Comparison of ENCODE assay signal across 1 cellular context in the genomic region with DNA sequence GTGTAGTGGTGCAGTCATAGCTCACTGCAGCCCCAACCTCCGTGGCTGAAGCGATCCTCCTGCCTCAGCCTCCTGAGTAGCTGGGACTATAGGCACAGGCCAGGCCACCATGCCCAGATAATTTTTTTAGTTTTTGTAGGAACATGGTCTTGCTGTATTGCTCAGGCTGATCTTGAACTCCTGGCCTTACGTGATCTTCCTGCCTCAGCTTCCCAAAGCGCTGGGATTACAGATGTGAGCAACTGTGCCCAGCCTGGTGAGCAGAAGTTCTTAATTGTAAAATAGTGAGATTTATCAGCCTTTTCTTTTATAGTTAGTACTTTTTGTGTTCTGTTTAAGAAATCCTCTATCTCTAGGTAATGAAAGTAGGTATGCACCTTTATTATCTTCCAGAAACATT.
TF ChIP-seq lines count a peak whose summit lies in the region.

No MANE protein-coding gene starts in this region.

TF ChIP-seq in GM23338, 12 proteins besides CTCF, POLR2A, EP300 and RAD21 (continued from another document):
- TF ChIP-seq, protein P1, sequence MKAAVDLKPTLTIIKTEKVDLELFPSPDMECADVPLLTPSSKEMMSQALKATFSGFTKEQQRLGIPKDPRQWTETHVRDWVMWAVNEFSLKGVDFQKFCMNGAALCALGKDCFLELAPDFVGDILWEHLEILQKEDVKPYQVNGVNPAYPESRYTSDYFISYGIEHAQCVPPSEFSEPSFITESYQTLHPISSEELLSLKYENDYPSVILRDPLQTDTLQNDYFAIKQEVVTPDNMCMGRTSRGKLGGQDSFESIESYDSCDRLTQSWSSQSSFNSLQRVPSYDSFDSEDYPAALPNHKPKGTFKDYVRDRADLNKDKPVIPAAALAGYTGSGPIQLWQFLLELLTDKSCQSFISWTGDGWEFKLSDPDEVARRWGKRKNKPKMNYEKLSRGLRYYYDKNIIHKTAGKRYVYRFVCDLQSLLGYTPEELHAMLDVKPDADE (IDR thresholded peaks at IDR 0.05), result no peak
- TF ChIP-seq CREB1 (CRISPR knock-in tag; IDR thresholded peaks at IDR 0.05; ENCODE audit: low read depth) (no peak), ZNF114 (CRISPR knock-in tag; IDR thresholded peaks at IDR 0.05) (no peak), ZNF331 (CRISPR knock-in tag; IDR thresholded peaks at IDR 0.05; ENCODE audit: low read depth) (no peak), EZH2phosphoT487 (IDR thresholded peaks at IDR 0.05; ENCODE audit: unreplicated experiment) (no peak), STAT1 (IDR thresholded peaks at IDR 0.05; ENCODE audit: unreplicated experiment) (no peak), NANOG (IDR thresholded peaks at IDR 0.05; ENCODE audit: borderline replicate concordance) (no peak), JUNB (IDR thresholded peaks at IDR 0.05; ENCODE audit: unreplicated experiment) (no peak), EZH2 (IDR thresholded peaks at IDR 0.05; ENCODE audit: low read depth, unreplicated experiment) (no peak)
- TF ChIP-seq, protein P2, sequence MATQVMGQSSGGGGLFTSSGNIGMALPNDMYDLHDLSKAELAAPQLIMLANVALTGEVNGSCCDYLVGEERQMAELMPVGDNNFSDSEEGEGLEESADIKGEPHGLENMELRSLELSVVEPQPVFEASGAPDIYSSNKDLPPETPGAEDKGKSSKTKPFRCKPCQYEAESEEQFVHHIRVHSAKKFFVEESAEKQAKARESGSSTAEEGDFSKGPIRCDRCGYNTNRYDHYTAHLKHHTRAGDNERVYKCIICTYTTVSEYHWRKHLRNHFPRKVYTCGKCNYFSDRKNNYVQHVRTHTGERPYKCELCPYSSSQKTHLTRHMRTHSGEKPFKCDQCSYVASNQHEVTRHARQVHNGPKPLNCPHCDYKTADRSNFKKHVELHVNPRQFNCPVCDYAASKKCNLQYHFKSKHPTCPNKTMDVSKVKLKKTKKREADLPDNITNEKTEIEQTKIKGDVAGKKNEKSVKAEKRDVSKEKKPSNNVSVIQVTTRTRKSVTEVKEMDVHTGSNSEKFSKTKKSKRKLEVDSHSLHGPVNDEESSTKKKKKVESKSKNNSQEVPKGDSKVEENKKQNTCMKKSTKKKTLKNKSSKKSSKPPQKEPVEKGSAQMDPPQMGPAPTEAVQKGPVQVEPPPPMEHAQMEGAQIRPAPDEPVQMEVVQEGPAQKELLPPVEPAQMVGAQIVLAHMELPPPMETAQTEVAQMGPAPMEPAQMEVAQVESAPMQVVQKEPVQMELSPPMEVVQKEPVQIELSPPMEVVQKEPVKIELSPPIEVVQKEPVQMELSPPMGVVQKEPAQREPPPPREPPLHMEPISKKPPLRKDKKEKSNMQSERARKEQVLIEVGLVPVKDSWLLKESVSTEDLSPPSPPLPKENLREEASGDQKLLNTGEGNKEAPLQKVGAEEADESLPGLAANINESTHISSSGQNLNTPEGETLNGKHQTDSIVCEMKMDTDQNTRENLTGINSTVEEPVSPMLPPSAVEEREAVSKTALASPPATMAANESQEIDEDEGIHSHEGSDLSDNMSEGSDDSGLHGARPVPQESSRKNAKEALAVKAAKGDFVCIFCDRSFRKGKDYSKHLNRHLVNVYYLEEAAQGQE (IDR thresholded peaks at IDR 0.05; ENCODE audit: unreplicated experiment), result no peak
TF ChIP-seq in GM23338: peak in this region for 0.
